Comparison of ENCODE assay signal across 21 cellular contexts in genomic region chr5:30846171-30846570, GRCh38.
"Had no signal": no experiment of that assay in that cellular context is flagged by ENCODE, and none has a peak within 500 bp of the region (broad histone marks: within the 10 kb centered on the region; RNA-seq: fewer than 3 reads in every experiment).

No MANE protein-coding gene starts in this region.

- FAIRE-seq: keratinocyte, urothelium cell line had no signal

- ATAC-seq: gastrocnemius medialis; left colon; left ventricle myocardium superior; right lobe of liver; stimulated activated effector memory CD8-positive, alpha-beta T cell treated with anti-CD3 and anti-CD28 coated beads, Interleukin-12 subunit alpha, Interleukin-12 subunit beta, amount 100 ng/mL, for 72 hours; stimulated activated naive CD8-positive, alpha-beta T cell treated with anti-CD3 and anti-CD28 coated beads, Interleukin-15, Interleukin-2, amounts not matched to agents 100 U/mL and 50 U/mL, for 24 hours had no signal

- H3K4me3 ChIP-seq: dorsolateral prefrontal cortex, gastrocnemius medialis, lung, prostate gland, right lobe of liver, suprapubic skin, thyroid gland had no signal

- DNase-seq: cortex of kidney; dorsolateral prefrontal cortex; effector CD8-positive, alpha-beta T cell; gastrocnemius medialis; glutamatergic neuron; left colon; left ventricle myocardium superior; mesenchymal stem cell; naive B cell; retina; right lobe of liver; stimulated activated CD4-positive, alpha-beta T cell treated with anti-CD3 and anti-CD28 coated beads, Interleukin-4, amount 100 ng/mL, for 1 hour; stimulated activated CD8-positive, alpha-beta memory T cell treated with anti-CD3 and anti-CD28 coated beads, Interleukin-4, amount 100 ng/mL, for 48 hours; stimulated activated naive CD8-positive, alpha-beta T cell treated with anti-CD3 and anti-CD28 coated beads, Interleukin-15, Interleukin-2, amounts not matched to agents 100 U/mL and 50 U/mL, for 24 hours; thyroid gland had no signal
